In the genomic region with DNA sequence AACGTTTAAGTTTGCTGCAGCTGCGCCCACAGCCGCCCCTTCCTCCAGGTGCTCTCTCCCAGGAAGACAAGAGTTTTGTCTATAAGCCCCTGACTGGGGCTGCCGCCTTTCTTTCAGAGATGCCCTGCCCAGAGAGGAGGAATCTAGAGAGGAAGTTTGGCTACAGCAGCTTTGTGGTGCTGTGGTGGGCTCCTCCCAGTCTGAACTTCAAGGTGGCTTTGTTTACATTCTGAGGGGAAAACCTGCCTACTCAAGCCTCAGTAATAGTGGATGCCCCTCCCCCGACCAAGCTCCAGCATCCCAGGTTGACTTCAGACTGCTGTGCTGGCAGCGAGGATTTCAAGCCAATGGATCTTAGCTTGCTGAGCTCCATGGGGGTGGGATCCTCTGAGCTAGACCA, we compare ENCODE assay signal across 13 cellular contexts. TPM values are rescaled to one million over a fixed set of nuclear protein-coding genes. Genes with fewer than 3 reads are reported as not detected.
"Had no signal": no experiment of that assay in that cellular context is flagged by ENCODE, and none has a peak within 500 bp of the region (broad histone marks: within the 10 kb centered on the region; RNA-seq: fewer than 3 reads in every experiment).

No MANE protein-coding gene starts in this region.

- H3K9me3 Mint-ChIP-seq: stimulated activated naive CD8-positive, alpha-beta T cell treated with anti-CD3 and anti-CD28 coated beads, Interleukin-15, Interleukin-2, amounts not matched to agents 100 ng/mL and 50 ng/mL, for 24 hours had no signal

- DNase-seq: activated effector memory CD4-positive, alpha-beta T cell treated with anti-CD3 and anti-CD28 coated beads, Interleukin-2, amount 50 U/mL, for 16 hours; activated naive CD8-positive, alpha-beta T cell treated with anti-CD3 and anti-CD28 coated beads for 36 hours; activated T-cell treated with anti-CD3 and anti-CD28 coated beads, Interleukin-2, amount 50 U/mL, for 4 hours; dermis blood vessel endothelial cell; hypothalamus; ovary; stimulated activated CD4-positive, alpha-beta T cell treated with anti-CD3 and anti-CD28 coated beads, Interleukin-4, amount 100 ng/mL, for 1 hour; T-helper 2 cell had no signal

- H3K27ac Mint-ChIP-seq: activated naive CD8-positive, alpha-beta T cell treated with anti-CD3 and anti-CD28 coated beads for 36 hours; stimulated activated naive CD8-positive, alpha-beta T cell treated with anti-CD3 and anti-CD28 coated beads, Interleukin-15, Interleukin-2, amounts not matched to agents 100 ng/mL and 50 ng/mL, for 24 hours had no signal

- H3K27ac ChIP-seq: ovary had no signal

- ATAC-seq: activated T-cell treated with anti-CD3 and anti-CD28 coated beads, Interleukin-2, amount 50 U/mL, for 4 hours had no signal

- H3K4me3 Mint-ChIP-seq: activated naive CD8-positive, alpha-beta T cell treated with anti-CD3 and anti-CD28 coated beads for 36 hours; activated T-cell treated with anti-CD3 and anti-CD28 coated beads, Interleukin-2, amount 50 U/mL, for 4 hours; neural crest cell; stimulated activated naive CD8-positive, alpha-beta T cell treated with anti-CD3 and anti-CD28 coated beads, Interleukin-15, Interleukin-2, amounts not matched to agents 100 ng/mL and 50 ng/mL, for 24 hours had no signal

- H3K4me3 ChIP-seq: ovary had no signal

- H3K4me1 Mint-ChIP-seq: activated naive CD8-positive, alpha-beta T cell treated with anti-CD3 and anti-CD28 coated beads for 36 hours had no signal

- H3K27me3 ChIP-seq: ovary had no signal

- H3K36me3 ChIP-seq: ovary had no signal

RNA-seq across cellular contexts. Expression of gene ERICH6B, which starts 6.4 kb away (rescaled TPM):
- total RNA-seq: activated naive CD8-positive, alpha-beta T cell treated with anti-CD3 and anti-CD28 coated beads for 36 hours; activated T-cell treated with anti-CD3 and anti-CD28 coated beads, Interleukin-2, amount 50 U/mL, for 4 hours; dermis blood vessel endothelial cell; liver; myocyte; neural crest cell; ovary; ureter had no signal
